15 cellular contexts compared by ENCODE assay signal in the genomic region with DNA sequence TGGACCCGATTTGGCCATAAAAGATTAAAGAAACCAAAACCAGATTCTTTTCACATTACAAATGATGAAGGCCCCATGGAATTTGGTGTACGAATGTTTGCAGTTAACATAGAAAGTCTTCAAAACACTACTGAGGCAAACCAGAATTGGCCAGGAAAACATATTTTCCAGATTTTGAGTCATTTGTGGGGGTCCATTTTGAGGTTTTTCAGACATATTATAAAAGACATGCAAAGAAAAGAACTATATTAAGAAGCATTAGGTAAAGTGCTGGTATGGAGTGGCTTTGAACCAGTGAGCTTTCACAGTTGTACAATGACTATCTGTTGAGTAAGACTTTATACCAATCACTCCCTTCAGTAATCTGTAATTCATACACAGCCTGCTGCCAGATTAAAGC.
"Had no signal": no experiment of that assay in that cellular context is flagged by ENCODE, and none has a peak within 500 bp of the region (broad histone marks: within the 10 kb centered on the region; RNA-seq: fewer than 3 reads in every experiment).

No MANE protein-coding gene starts in this region.

- H3K9me3 Mint-ChIP-seq: activated naive CD8-positive, alpha-beta T cell treated with anti-CD3 and anti-CD28 coated beads for 36 hours; activated T-cell treated with anti-CD3 and anti-CD28 coated beads, Interleukin-2, amount 50 U/mL, for 24 hours; nephron progenitor cell; stimulated activated naive CD8-positive, alpha-beta T cell treated with anti-CD3 and anti-CD28 coated beads, Interleukin-15, amount 100 ng/mL, for 72 hours had no signal

- H3K36me3 ChIP-seq: esophagus muscularis mucosa, gastroesophageal sphincter, thoracic aorta had no signal

- DNase-seq: activated CD4-positive, alpha-beta T cell treated with anti-CD3 and anti-CD28 coated beads, Interleukin-2, amount 50 U/mL, for 4 hours; activated effector memory CD4-positive, alpha-beta T cell treated with Interleukin-2 at 50 U/mL for 16 hours; activated naive CD8-positive, alpha-beta T cell treated with anti-CD3 and anti-CD28 coated beads for 36 hours; activated T-cell treated with anti-CD3 and anti-CD28 coated beads, Interleukin-2, amount 50 U/mL, for 24 hours; anterior cingulate cortex; left ventricle myocardium superior; mesendoderm; nephron progenitor cell; stimulated activated CD4-positive, alpha-beta T cell treated with anti-CD3 and anti-CD28 coated beads, Interleukin-4, amount 100 ng/mL, for 4 hours; stimulated activated naive CD8-positive, alpha-beta T cell treated with anti-CD3 and anti-CD28 coated beads, Interleukin-15, amount 100 ng/mL, for 72 hours; T-helper 2 cell had no signal

- H3K27ac ChIP-seq: esophagus muscularis mucosa, gastroesophageal sphincter, thoracic aorta had no signal

- H3K27ac Mint-ChIP-seq: activated naive CD8-positive, alpha-beta T cell treated with anti-CD3 and anti-CD28 coated beads for 36 hours; activated T-cell treated with anti-CD3 and anti-CD28 coated beads, Interleukin-2, amount 50 U/mL, for 24 hours; nephron progenitor cell; stimulated activated naive CD8-positive, alpha-beta T cell treated with anti-CD3 and anti-CD28 coated beads, Interleukin-15, amount 100 ng/mL, for 72 hours had no signal

- ATAC-seq: activated CD4-positive, CD25-positive, alpha-beta regulatory T cell treated with anti-CD3 and anti-CD28 coated beads, Interleukin-2, amount 50 U/mL, for 24 hours; gastroesophageal sphincter; left ventricle myocardium superior; stimulated activated naive CD8-positive, alpha-beta T cell treated with anti-CD3 and anti-CD28 coated beads, Interleukin-15, amount 100 ng/mL, for 72 hours had no signal

- H3K27me3 ChIP-seq: esophagus muscularis mucosa, gastroesophageal sphincter had no signal

- H3K4me1 Mint-ChIP-seq: activated naive CD8-positive, alpha-beta T cell treated with anti-CD3 and anti-CD28 coated beads for 36 hours; nephron progenitor cell; stimulated activated naive CD8-positive, alpha-beta T cell treated with anti-CD3 and anti-CD28 coated beads, Interleukin-15, amount 100 ng/mL, for 72 hours had no signal

- H3K4me3 Mint-ChIP-seq: activated naive CD8-positive, alpha-beta T cell treated with anti-CD3 and anti-CD28 coated beads for 36 hours; activated T-cell treated with anti-CD3 and anti-CD28 coated beads, Interleukin-2, amount 50 U/mL, for 24 hours; nephron progenitor cell; stimulated activated naive CD8-positive, alpha-beta T cell treated with anti-CD3 and anti-CD28 coated beads, Interleukin-15, amount 100 ng/mL, for 72 hours had no signal

- H3K4me3 ChIP-seq: esophagus muscularis mucosa, gastroesophageal sphincter, thoracic aorta had no signal

- H3K36me3 Mint-ChIP-seq: activated naive CD8-positive, alpha-beta T cell treated with anti-CD3 and anti-CD28 coated beads for 36 hours had no signal

- H3K9me3 ChIP-seq: esophagus muscularis mucosa, gastroesophageal sphincter, thoracic aorta had no signal

- H3K27me3 Mint-ChIP-seq: activated T-cell treated with anti-CD3 and anti-CD28 coated beads, Interleukin-2, amount 50 U/mL, for 24 hours had no signal
